In genomic region chr13:36858285-36858684, GRCh38 we compare ENCODE assay signal across 8 cellular contexts. TPM values are rescaled to one million over a fixed set of nuclear protein-coding genes. Genes with fewer than 3 reads are reported as not detected.
DNase-seq lines count a peak whose midpoint lies in the region; ATAC-seq and TF ChIP-seq lines count a peak whose summit lies in the region.

No MANE protein-coding gene starts in this region.

- H3K4me1 ChIP-seq in gastrocnemius medialis: peaks cover 0 to 3% of the 10 kb centered on the region in 2 donors

- H3K36me3 ChIP-seq in gastrocnemius medialis: no peaks in the 10 kb centered on the region

- H3K9me3 ChIP-seq in gastrocnemius medialis: no peaks in the 10 kb centered on the region

- TF ChIP-seq CTCF in NB4 (IDR thresholded peaks at IDR 0.05; ENCODE audit: low read depth, low read length) (peak; percentile 43), gastrocnemius medialis (IDR thresholded peaks at IDR 0.05 in 4 of 5, conservative IDR thresholded peaks at IDR 0.05 in 1 of 5) (peak in 4 of 5 experiments; percentile 11 to 41 (median 26))

- DNase-seq in ELF-1 (ENCODE audit: low read depth, low spot score) (peak; percentile 45), NB4 (ENCODE audit: low read depth) (peak; percentile 63), SW480 (ENCODE audit: low spot score) (peak; percentile 70), glomerular visceral epithelial cell (ENCODE audit: extremely low spot score) (peak; percentile 54), gastrocnemius medialis (no peak)

- in situ Hi-C loops in gastrocnemius medialis (cut with MboI; ENCODE audit: low sequenced_read_pairs in 4 of 4): loop anchor here in 3 of 4 donors (5.0 to 10.0 kb wide), 2 partner anchors 124 to 127 kb away; no protein-coding TSS in a partner anchor

- H3K4me3 ChIP-seq in NB4 (ENCODE audit: low read depth, low read length): no peak overlapping the region
- no peak overlapping the region for H3K4me3 ChIP-seq in gastrocnemius medialis

- intact Hi-C loops in gastrocnemius medialis (cut with DNase I; ENCODE audit: low total_unique reads): loop anchor here (2.0 to 5.0 kb wide), 3 partner anchors 61 to 144 kb away; partner anchors contain the start of gene EXOSC8

- no peaks in the 10 kb centered on the region for H3K27me3 ChIP-seq in gastrocnemius medialis

- TF ChIP-seq POLR2A in NB4 (IDR thresholded peaks at IDR 0.05; ENCODE audit: extremely low read depth, insufficient read length): no peak
- TF ChIP-seq POLR2A in gastrocnemius medialis (IDR thresholded peaks at IDR 0.05): no peak

- no peak overlapping the region for H3K27ac ChIP-seq in gastrocnemius medialis

- ATAC-seq in GM21526 (IDR thresholded peaks at IDR 0.05; ENCODE audit: low FRiP score, unreplicated experiment): peak; percentile 81
- ATAC-seq in gastrocnemius medialis: peak; percentile 30 to 77
- ATAC-seq in GM19328 (IDR thresholded peaks at IDR 0.05; ENCODE audit: unreplicated experiment): no peak
- no peak for ATAC-seq in HG03025 (IDR thresholded peaks at IDR 0.05; ENCODE audit: low FRiP score, unreplicated experiment)

RNA-seq across cellular contexts. Expression of gene RFXAP, which starts 39.3 kb away (rescaled TPM):
- total RNA-seq in gastrocnemius medialis: 1 to 10 TPM in 3 of 4 donors, under 1 TPM in 1; 0.71 to 3.0 (median 2.2) TPM

Comparison
In these comparisons a context has a peak if more than half of its experiments do, and no peak if none do; other contexts are left out.
1. DNase-seq: peak in ELF-1 (single experiment), NB4 (single experiment), SW480 (single experiment) and glomerular visceral epithelial cell (single experiment); none in gastrocnemius medialis (0 of 2).
2. ATAC-seq: peak in GM21526 (single experiment) and gastrocnemius medialis (2 of 2); none in GM19328 (single experiment) and HG03025 (single experiment).